Comparison of ENCODE assay signal across 7 cellular contexts in genomic region chr12:6537580-6538419, GRCh38. TPM values are rescaled to one million over a fixed set of nuclear protein-coding genes. Genes with fewer than 3 reads are reported as not detected.
DNase-seq lines count a peak whose midpoint lies in the region; ATAC-seq and TF ChIP-seq lines count a peak whose summit lies in the region.
"Not testable (repeated sequence)": the region's sequence is repeated elsewhere in the genome, so short reads cannot be mapped to it uniquely, and the experiment has no call there.

No MANE protein-coding gene starts in this region.

- not testable (repeated sequence) for ATAC-seq in left lobe of liver

- H3K4me3 ChIP-seq in GM12865 (ENCODE audit: low read depth, low read length) (peak overlapping the region; percentile 92), dorsolateral prefrontal cortex (peak overlapping the region in 45 of 59 donors; percentile 1 to 100 (median 97))

- H3K27ac ChIP-seq in dorsolateral prefrontal cortex, result peak overlapping the region in 57 of 59 donors; percentile 4 to 100 (median 98)

- TF ChIP-seq CTCF in GM12865 (IDR thresholded peaks at IDR 0.05; ENCODE audit: insufficient read depth, low read depth, low read length, missing control alignments) (peak; percentile 77), dorsolateral prefrontal cortex (IDR thresholded peaks at IDR 0.05 in 54 of 56, conservative IDR thresholded peaks at IDR 0.05 in 2 of 56; ENCODE audit: low read depth in 1 of 56, partially characterized antibody in 56 of 56) (peak; percentile 73 to 96 (median 90))

- H3K27me3 ChIP-seq in dorsolateral prefrontal cortex, result not testable (repeated sequence)

- DNase-seq in GM12865 (ENCODE audit: low read depth) (peak; percentile 92), NCI-H1105 treated with DMSO at 0.1 percent for 48 hours (lab: John Stamatoyannopoulos, UW) (peak; percentile 73), SIG-M5 (lab: John Stamatoyannopoulos, UW) (peak; percentile 35), activated T-cell treated with anti-CD3 and anti-CD28 coated beads for 4 hours (peak; percentile 74), dorsolateral prefrontal cortex (peak; percentile 71 to 88 (median 80)), left lobe of liver (ENCODE audit: low spot score) (peak; percentile 79)
- peak; percentile 79 for DNase-seq in stimulated activated CD4-positive, alpha-beta T cell treated with anti-CD3 and anti-CD28 coated beads, Interleukin-12 subunit alpha, Interleukin-12 subunit beta, amount 100 ng/mL, for 4 hours

- intact Hi-C loops in dorsolateral prefrontal cortex (cut with DNase I), result loop anchor here in 1 of 2 donors (1.0 to 10.0 kb wide), 2 partner anchors 114 to 213 kb away; no protein-coding TSS in a partner anchor

RNA-seq across cellular contexts. Expression of gene GAPDH, which starts 3.5 kb away (rescaled TPM):
- 1,000 to 10,000 TPM; 1,552 to 3,778 (median 2,635) TPM for total RNA-seq in dorsolateral prefrontal cortex
- 1,145 TPM for total RNA-seq in left lobe of liver

RNA-seq across cellular contexts. Expression of gene IFFO1, which starts 18.0 kb away (rescaled TPM):
- total RNA-seq in dorsolateral prefrontal cortex, result 10 to 100 TPM; 29.9 to 71.0 (median 45.2) TPM
- 8.8 TPM for total RNA-seq in left lobe of liver

RNA-seq across cellular contexts. Expression of gene NOP2, which starts 30.3 kb away (rescaled TPM):
- total RNA-seq in dorsolateral prefrontal cortex (10 to 100 TPM; 17.8 to 57.6 (median 26.6) TPM), left lobe of liver (14.9 TPM)

RNA-seq across cellular contexts. Expression of gene NCAPD2, which starts 43.9 kb away (rescaled TPM):
- total RNA-seq in dorsolateral prefrontal cortex, result 10 to 100 TPM; 10.2 to 44.7 (median 21.8) TPM
- 9.0 TPM for total RNA-seq in left lobe of liver

RNA-seq across cellular contexts. Expression of gene MRPL51, which starts 44.7 kb away (rescaled TPM):
- total RNA-seq in dorsolateral prefrontal cortex, result 100 to 1,000 TPM in 107 of 120 experiments, 10 to 100 TPM in 13; 81.0 to 147 (median 117) TPM
- total RNA-seq in left lobe of liver, result 84.1 TPM

Comparison
In these comparisons a context has a peak if more than half of its experiments do, and no peak if none do; other contexts are left out.
1. DNase-seq: peak in every context shown above with its lines; median percentile 92 in GM12865; 80 in dorsolateral prefrontal cortex; 79 in left lobe of liver; 79 in stimulated activated CD4-positive, alpha-beta T cell treated with anti-CD3 and anti-CD28 coated beads, Interleukin-12 subunit alpha, Interleukin-12 subunit beta, amount 100 ng/mL, for 4 hours; 74 in activated T-cell treated with anti-CD3 and anti-CD28 coated beads for 4 hours; 73 in NCI-H1105 treated with DMSO at 0.1 percent for 48 hours; 35 in SIG-M5.